ENCODE assay signal across 9 cellular contexts in the genomic region with DNA sequence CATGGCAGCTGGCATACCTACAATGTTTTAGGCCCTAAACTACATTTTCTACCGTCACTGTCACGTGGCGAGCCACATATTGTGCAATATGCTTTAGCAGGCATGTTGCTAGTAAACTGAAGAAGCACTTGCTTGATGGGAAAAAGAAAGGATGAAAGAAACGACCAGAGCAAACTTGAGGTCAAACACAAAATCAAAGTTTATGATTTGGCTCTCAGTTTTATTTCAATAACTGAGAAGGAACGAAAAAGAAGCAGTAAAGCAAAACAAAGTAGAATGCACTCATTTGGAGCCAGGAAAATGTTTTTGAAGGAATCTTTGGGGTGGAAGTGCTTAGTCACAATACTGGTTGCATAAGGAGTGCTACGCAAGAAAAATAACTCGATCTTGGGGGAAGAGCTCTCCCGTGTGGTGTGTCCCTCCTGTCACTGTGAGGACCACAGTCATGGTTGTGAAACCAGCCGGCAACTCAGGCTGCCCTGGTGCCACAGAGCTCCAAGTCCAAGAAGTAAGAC.
DNase-seq lines count a peak whose midpoint lies in the region; ATAC-seq and TF ChIP-seq lines count a peak whose summit lies in the region.
"Had no signal": no experiment of that assay in that cellular context is flagged by ENCODE, and none has a peak within 500 bp of the region (broad histone marks: within the 10 kb centered on the region; RNA-seq: fewer than 3 reads in every experiment).

No MANE protein-coding gene starts in this region.

- no peak overlapping the region for H3K9ac ChIP-seq in MM.1S (ENCODE audit: low read length)

- ATAC-seq in sciatic nerve, result peak; percentile 99
- ATAC-seq in stimulated activated naive CD8-positive, alpha-beta T cell treated with anti-CD3 and anti-CD28 coated beads, Interleukin-15, amount 100 ng/mL, for 72 hours, result no peak
- no peak for ATAC-seq in activated CD8-positive, alpha-beta T cell treated with anti-CD3 and anti-CD28 coated beads for 36 hours

- H3K36me3 Mint-ChIP-seq in glutamatergic neuron (ENCODE audit: unreplicated experiment), result no peaks in the 10 kb centered on the region
- no peaks in the 10 kb centered on the region for H3K36me3 Mint-ChIP-seq in activated CD8-positive, alpha-beta T cell treated with anti-CD3 and anti-CD28 coated beads for 36 hours (ENCODE audit: low read depth)
- H3K36me3 Mint-ChIP-seq: activated naive CD8-positive, alpha-beta T cell had no signal

- no peaks in the 10 kb centered on the region for H3F3A ChIP-seq in MM.1S (ENCODE audit: insufficient read depth, low read length)

- H3K4me3 ChIP-seq in SJSA1 (no peak overlapping the region), MM.1S (ENCODE audit: low read length) (no peak overlapping the region)

- no peaks in the 10 kb centered on the region for H3K79me2 ChIP-seq in MM.1S (ENCODE audit: low read length)

- H3K27me3 ChIP-seq in SJSA1 (replicated peaks) (no peaks in the 10 kb centered on the region), MM.1S (replicated peaks; ENCODE audit: insufficient read depth, low read length) (no peaks in the 10 kb centered on the region)

- no peak overlapping the region for H3K4me3 Mint-ChIP-seq in glutamatergic neuron (ENCODE audit: unreplicated experiment)
- H3K4me3 Mint-ChIP-seq in stimulated activated naive CD8-positive, alpha-beta T cell treated with anti-CD3 and anti-CD28 coated beads, Interleukin-15, amount 100 ng/mL, for 72 hours, result no peak overlapping the region
- H3K4me3 Mint-ChIP-seq in activated CD8-positive, alpha-beta T cell treated with anti-CD3 and anti-CD28 coated beads for 36 hours, result no peak overlapping the region
- H3K4me3 Mint-ChIP-seq: activated naive CD8-positive, alpha-beta T cell had no signal

- H3K4me1 ChIP-seq in SJSA1 (replicated peaks) (peaks cover 15% of the 10 kb centered on the region), MM.1S (ENCODE audit: low read length) (peaks cover 18% of the 10 kb centered on the region)

- no peaks in the 10 kb centered on the region for H3K36me3 ChIP-seq in SJSA1
- H3K36me3 ChIP-seq in MM.1S (replicated peaks; ENCODE audit: insufficient read depth, low read length), result no peaks in the 10 kb centered on the region

- H2AFZ ChIP-seq in MM.1S (ENCODE audit: low read length), result no peak overlapping the region

- peak; percentile 82 for DNase-seq in GM03348 (ENCODE audit: low spot score)
- peak; percentile 49 to 64 for DNase-seq in SJSA1 (ENCODE audit: low read depth in 1 of 2, low spot score in 2 of 2)
- DNase-seq in glutamatergic neuron, result no peak
- DNase-seq in sciatic nerve (ENCODE audit: low spot score), result peak; percentile 91
- DNase-seq in stimulated activated naive CD8-positive, alpha-beta T cell treated with anti-CD3 and anti-CD28 coated beads, Interleukin-15, amount 100 ng/mL, for 72 hours, result no peak
- DNase-seq in MM.1S, result no peak
- DNase-seq in activated CD8-positive, alpha-beta T cell treated with anti-CD3 and anti-CD28 coated beads for 36 hours, result no peak
- no peak for DNase-seq in stimulated activated CD4-positive, alpha-beta T cell treated with anti-CD3 and anti-CD28 coated beads, Interleukin-4, amount 100 ng/mL, for 1 hour

- no peak overlapping the region for H3K4me2 ChIP-seq in MM.1S (ENCODE audit: low read depth, low read length)

- no peak for TF ChIP-seq CTCF in glutamatergic neuron (IDR thresholded peaks at IDR 0.05; ENCODE audit: partially characterized antibody, unreplicated experiment)
- no peak for TF ChIP-seq CTCF in MM.1S (IDR thresholded peaks at IDR 0.05; ENCODE audit: low read length)
- TF ChIP-seq CTCF in activated CD8-positive, alpha-beta T cell treated with anti-CD3 and anti-CD28 coated beads for 36 hours (IDR thresholded peaks at IDR 0.05), result no peak

- H3K9me2 ChIP-seq in MM.1S (replicated peaks; ENCODE audit: insufficient read depth, low read length), result no peaks in the 10 kb centered on the region

- POLR2A ChIA-PET in activated CD8-positive, alpha-beta T cell treated with anti-CD3 and anti-CD28 coated beads for 36 hours (lab: Charles Lee), result no interaction called here

- H4K20me1 ChIP-seq in MM.1S (ENCODE audit: insufficient read depth, low read length), result no peaks in the 10 kb centered on the region

- peaks cover 2% of the 10 kb centered on the region for H3K27me3 Mint-ChIP-seq in glutamatergic neuron (ENCODE audit: unreplicated experiment)
- no peaks in the 10 kb centered on the region for H3K27me3 Mint-ChIP-seq in stimulated activated naive CD8-positive, alpha-beta T cell treated with anti-CD3 and anti-CD28 coated beads, Interleukin-15, amount 100 ng/mL, for 72 hours
- peaks cover 4% of the 10 kb centered on the region for H3K27me3 Mint-ChIP-seq in activated CD8-positive, alpha-beta T cell treated with anti-CD3 and anti-CD28 coated beads for 36 hours

- intact Hi-C loops in sciatic nerve (cut with DNase I), result no loop called here
- intact Hi-C loops in activated CD8-positive, alpha-beta T cell treated with anti-CD3 and anti-CD28 coated beads for 36 hours (cut with micrococcal nuclease), result no loop called here

- H3K27ac Mint-ChIP-seq in glutamatergic neuron (ENCODE audit: unreplicated experiment), result peak overlapping the region; percentile 6
- no peak overlapping the region for H3K27ac Mint-ChIP-seq in stimulated activated naive CD8-positive, alpha-beta T cell treated with anti-CD3 and anti-CD28 coated beads, Interleukin-15, amount 100 ng/mL, for 72 hours
- H3K27ac Mint-ChIP-seq in activated CD8-positive, alpha-beta T cell treated with anti-CD3 and anti-CD28 coated beads for 36 hours, result no peak overlapping the region
- H3K27ac Mint-ChIP-seq: activated naive CD8-positive, alpha-beta T cell had no signal

- H3K4me1 Mint-ChIP-seq in glutamatergic neuron (ENCODE audit: low read depth, unreplicated experiment), result peaks cover 14% of the 10 kb centered on the region
- H3K4me1 Mint-ChIP-seq in stimulated activated naive CD8-positive, alpha-beta T cell treated with anti-CD3 and anti-CD28 coated beads, Interleukin-15, amount 100 ng/mL, for 72 hours, result no peaks in the 10 kb centered on the region
- no peaks in the 10 kb centered on the region for H3K4me1 Mint-ChIP-seq in activated CD8-positive, alpha-beta T cell treated with anti-CD3 and anti-CD28 coated beads for 36 hours (ENCODE audit: low read depth)

- H3K9me3 ChIP-seq in SJSA1 (replicated peaks) (no peaks in the 10 kb centered on the region), MM.1S (replicated peaks; ENCODE audit: insufficient read depth, low read length) (no peaks in the 10 kb centered on the region)

- H3K9me3 Mint-ChIP-seq in glutamatergic neuron (ENCODE audit: unreplicated experiment), result no peaks in the 10 kb centered on the region
- peaks cover 0 to 3% of the 10 kb centered on the region in 2 donors for H3K9me3 Mint-ChIP-seq in stimulated activated naive CD8-positive, alpha-beta T cell treated with anti-CD3 and anti-CD28 coated beads, Interleukin-15, amount 100 ng/mL, for 72 hours
- H3K9me3 Mint-ChIP-seq in activated CD8-positive, alpha-beta T cell treated with anti-CD3 and anti-CD28 coated beads for 36 hours, result no peaks in the 10 kb centered on the region

- CTCF ChIA-PET in activated CD8-positive, alpha-beta T cell treated with anti-CD3 and anti-CD28 coated beads for 36 hours (lab: Charles Lee), result interaction anchor here (1.0 kb wide), 1 partner anchor 20 kb away, joined by 3 read pairs; no protein-coding TSS in a partner anchor

- H3K27ac ChIP-seq in SJSA1 (peak overlapping the region; percentile 33), MM.1S (ENCODE audit: low read length) (no peak overlapping the region)

Comparison
In these comparisons a context has a peak if more than half of its experiments do, and no peak if none do; other contexts are left out.
1. DNase-seq: peak in GM03348 (single experiment), SJSA1 (2 of 2) and sciatic nerve (single experiment); none in glutamatergic neuron (single experiment), stimulated activated naive CD8-positive, alpha-beta T cell treated with anti-CD3 and anti-CD28 coated beads, Interleukin-15, amount 100 ng/mL, for 72 hours (0 of 2), MM.1S (single experiment), activated CD8-positive, alpha-beta T cell treated with anti-CD3 and anti-CD28 coated beads for 36 hours (single experiment) and stimulated activated CD4-positive, alpha-beta T cell treated with anti-CD3 and anti-CD28 coated beads, Interleukin-4, amount 100 ng/mL, for 1 hour (single experiment).